ENCODE assay signal across 18 cellular contexts in genomic region chr20:53938739-53939138, GRCh38.
DNase-seq lines count a peak whose midpoint lies in the region; ATAC-seq and TF ChIP-seq lines count a peak whose summit lies in the region.
"Had no signal": no experiment of that assay in that cellular context is flagged by ENCODE, and none has a peak within 500 bp of the region (broad histone marks: within the 10 kb centered on the region; RNA-seq: fewer than 3 reads in every experiment).

No MANE protein-coding gene starts in this region.

- no peaks in the 10 kb centered on the region for H3K27me3 Mint-ChIP-seq in T-helper 17 cell
- H3K27me3 Mint-ChIP-seq: activated CD4-positive, alpha-beta memory T cell treated with anti-CD3 and anti-CD28 coated beads, Interleukin-2, amount 10 ng/mL, durations not matched to agents 7 days and 5 days; naive B cell had no signal

- intact Hi-C loops in left ventricle myocardium inferior (cut with micrococcal nuclease): no loop called here
- intact Hi-C loops in cardiac septum (cut with DNase I): no loop called here
- intact Hi-C loops in mucosa of descending colon (cut with DNase I, micrococcal nuclease): no loop called here

- H3K27ac Mint-ChIP-seq in T-helper 17 cell: peak overlapping the region; percentile 93
- H3K27ac Mint-ChIP-seq: activated CD4-positive, alpha-beta memory T cell treated with anti-CD3 and anti-CD28 coated beads, Interleukin-2, amount 10 ng/mL, durations not matched to agents 7 days and 5 days; activated T-helper 1 cell treated with anti-CD3 and anti-CD28 coated beads, Interleukin-12 subunit alpha, Interleukin-12 subunit beta, Interleukin-2, Interleukin-4 antibody, amounts not matched to agents 30 ng/mL and 10 ng/mL and 1 ng/mL, durations not matched to agents 14 hours and 24 hours and 36 hours; progenitor cell of endocrine pancreas had no signal

- ATAC-seq in T-helper 17 cell: no peak
- ATAC-seq in mucosa of descending colon: peak; percentile 37
- ATAC-seq in GM19452 (IDR thresholded peaks at IDR 0.05; ENCODE audit: unreplicated experiment): no peak
- ATAC-seq in esophagus mucosa: no peak

- H3K4me3 ChIP-seq in left ventricle myocardium inferior (no peak overlapping the region), mucosa of descending colon (no peak overlapping the region)
- H3K4me3 ChIP-seq: stomach had no signal

- H3K36me3 ChIP-seq in left ventricle myocardium inferior (no peaks in the 10 kb centered on the region), mucosa of descending colon (ENCODE audit: low read depth) (no peaks in the 10 kb centered on the region)
- H3K36me3 ChIP-seq: stomach had no signal

- no peak overlapping the region for H3K4me3 Mint-ChIP-seq in T-helper 17 cell
- H3K4me3 Mint-ChIP-seq: activated CD4-positive, alpha-beta memory T cell treated with anti-CD3 and anti-CD28 coated beads, Interleukin-2, amount 10 ng/mL, durations not matched to agents 7 days and 5 days; activated T-helper 1 cell treated with anti-CD3 and anti-CD28 coated beads, Interleukin-12 subunit alpha, Interleukin-12 subunit beta, Interleukin-2, Interleukin-4 antibody, amounts not matched to agents 30 ng/mL and 10 ng/mL and 1 ng/mL, durations not matched to agents 14 hours and 24 hours and 36 hours had no signal

- H3K4me1 ChIP-seq in left ventricle myocardium inferior: peaks cover 70% of the 10 kb centered on the region
- peaks cover 28% of the 10 kb centered on the region for H3K4me1 ChIP-seq in mucosa of descending colon (ENCODE audit: low read depth)

- peak overlapping the region; percentile 87 for H3K27ac ChIP-seq in left ventricle myocardium inferior (replicated peaks)

- DNase-seq in left ventricle myocardium inferior (no peak), cardiac septum (ENCODE audit: low spot score) (no peak), T-helper 17 cell (no peak), mucosa of descending colon (no peak), GOT3 (lab: John Stamatoyannopoulos, UW) (no peak)
- no peak for DNase-seq in activated naive CD4-positive, alpha-beta T cell (lab: John Stamatoyannopoulos, UW)
- DNase-seq: activated CD4-positive, alpha-beta memory T cell treated with anti-CD3 and anti-CD28 coated beads, Interleukin-2, amount 10 ng/mL, durations not matched to agents 7 days and 5 days; effector CD8-positive, alpha-beta T cell; H7; naive B cell; NCI-H2029 treated with DMSO at 0.1 percent for 48 hours; NCI-H69; stomach; T-helper 1 cell had no signal

- no peaks in the 10 kb centered on the region for H3K27me3 ChIP-seq in left ventricle myocardium inferior (ENCODE audit: low read depth)
- H3K27me3 ChIP-seq: stomach had no signal

- H3K36me3 Mint-ChIP-seq in T-helper 17 cell (ENCODE audit: low read depth): peaks cover 2% of the 10 kb centered on the region
- H3K36me3 Mint-ChIP-seq: naive B cell had no signal

- peaks cover 25% of the 10 kb centered on the region for H3K4me1 Mint-ChIP-seq in T-helper 17 cell

- TF ChIP-seq CTCF in left ventricle myocardium inferior (IDR thresholded peaks at IDR 0.05; ENCODE audit: borderline replicate concordance): no peak
- TF ChIP-seq CTCF in mucosa of descending colon (IDR thresholded peaks at IDR 0.05): no peak

- H3K9me3 ChIP-seq in left ventricle myocardium inferior (replicated peaks): no peaks in the 10 kb centered on the region
- H3K9me3 ChIP-seq in T-helper 17 cell (ENCODE audit: control insufficient read depth, low read length, poor library complexity, severe bottlenecking): no peaks in the 10 kb centered on the region
- H3K9me3 ChIP-seq in mucosa of descending colon: no peaks in the 10 kb centered on the region
- H3K9me3 ChIP-seq: stomach had no signal
